Comparison of ENCODE assay signal across 9 cellular contexts in genomic region chr2:209334188-209335017, GRCh38.
DNase-seq lines count a peak whose midpoint lies in the region; ATAC-seq and TF ChIP-seq lines count a peak whose summit lies in the region.
"Had no signal": no experiment of that assay in that cellular context is flagged by ENCODE, and none has a peak within 500 bp of the region (broad histone marks: within the 10 kb centered on the region; RNA-seq: fewer than 3 reads in every experiment).

No MANE protein-coding gene starts in this region.

- H2AFZ ChIP-seq in SK-N-SH (ENCODE audit: low read depth), result no peak overlapping the region

- peak overlapping the region; percentile 53; the same call in 1 of the 2 replicates for H3K4me2 ChIP-seq in SK-N-SH

- H3K4me3 ChIP-seq in SK-N-SH (ENCODE audit: low read depth in 2 of 2, low read length in 1 of 2), result peak overlapping the region in 1 of 2 experiments; percentile 42; a peak in 1 of 4 replicates
- no peak overlapping the region for H3K4me3 ChIP-seq in thoracic aorta
- H3K4me3 ChIP-seq: skin epidermis had no signal

- peak; percentile 96 for TF ChIP-seq RAD21 in SK-N-SH (IDR thresholded peaks at IDR 0.05; ENCODE audit: low read length)

- H3K27ac ChIP-seq in SK-N-SH (ENCODE audit: low read depth in 2 of 2, low read length in 1 of 2), result no peak overlapping the region
- no peak overlapping the region for H3K27ac ChIP-seq in thoracic aorta
- H3K27ac ChIP-seq: skin epidermis had no signal

- no peaks in the 10 kb centered on the region for H3K79me2 ChIP-seq in SK-N-SH (ENCODE audit: insufficient read depth)

- H3K27me3 ChIP-seq in SK-N-SH (ENCODE audit: insufficient read depth) (no peaks in the 10 kb centered on the region), thoracic aorta (replicated peaks; ENCODE audit: insufficient read depth) (no peaks in the 10 kb centered on the region)

- H3K9ac ChIP-seq in SK-N-SH, result no peak overlapping the region

- DNase-seq in Ammon's horn (ENCODE audit: low spot score) (peak; percentile 79), NCI-H1417 (lab: John Stamatoyannopoulos, UW) (peak; percentile 57 to 91 (median 62)), SK-N-SH (peak; percentile 56), dedifferentiated amniotic fluid mesenchymal stem cell (ENCODE audit: extremely low spot score) (peak; percentile 66), medulla oblongata (ENCODE audit: extremely low spot score) (peak; percentile 76), thoracic aorta (ENCODE audit: low spot score) (no peak)

- 2% methylated on average over 7 of the region's 7 CpGs for WGBS in SK-N-SH (ENCODE audit: low lambda C conversion rate)

- CTCF ChIA-PET in SK-N-SH (lab: Yijun Ruan, JAX), result interaction anchor here (0.6 to 4.5 kb wide), 78 partner anchors 10 to 961 kb away, joined by 3 to 135 read pairs (median 4); partner anchors contain the start of genes MAP2 and UNC80

- no peaks in the 10 kb centered on the region for H4K20me1 ChIP-seq in SK-N-SH (ENCODE audit: insufficient read depth)

- ATAC-seq in GM18517 (IDR thresholded peaks at IDR 0.05; ENCODE audit: unreplicated experiment), result peak; percentile 86
- peak; percentile 92 for ATAC-seq in HG02938 (IDR thresholded peaks at IDR 0.05; ENCODE audit: unreplicated experiment)
- no peak for ATAC-seq in thoracic aorta (ENCODE audit: insufficient number of reproducible peaks, low FRiP score, low read depth)

- no peaks in the 10 kb centered on the region for H3F3A ChIP-seq in SK-N-SH (replicated peaks; ENCODE audit: insufficient read depth)

- no peaks in the 10 kb centered on the region for H3K9me3 ChIP-seq in SK-N-SH
- H3K9me3 ChIP-seq in thoracic aorta, result no peaks in the 10 kb centered on the region

- TF ChIP-seq CTCF in SK-N-SH (IDR thresholded peaks at IDR 0.05), result peak; percentile 94
- TF ChIP-seq CTCF in thoracic aorta (IDR thresholded peaks at IDR 0.05), result peak; percentile 88

- H3K9me2 ChIP-seq in SK-N-SH, result no peaks in the 10 kb centered on the region

- no peaks in the 10 kb centered on the region for H3K36me3 ChIP-seq in SK-N-SH (replicated peaks in 1 of 2; ENCODE audit: control insufficient read depth in 1 of 2, insufficient read depth in 2 of 2, low read length in 1 of 2)
- no peaks in the 10 kb centered on the region for H3K36me3 ChIP-seq in thoracic aorta

- no peak for TF ChIP-seq EP300 in SK-N-SH (IDR thresholded peaks at IDR 0.05; ENCODE audit: borderline replicate concordance in 1 of 2, low read depth in 1 of 2, low read length in 1 of 2)

- POLR2A ChIA-PET in SK-N-SH (lab: Yijun Ruan, JAX), result interaction anchor here (0.6 to 1.2 kb wide), 2 partner anchors 90 to 243 kb away, joined by 3 read pairs; partner anchors contain the start of gene MAP2

- H3K4me1 ChIP-seq in SK-N-SH (ENCODE audit: control insufficient read depth in 1 of 2, insufficient read depth in 2 of 2, low read depth in 1 of 2, low read length in 1 of 2), result no peaks in the 10 kb centered on the region
- no peaks in the 10 kb centered on the region for H3K4me1 ChIP-seq in thoracic aorta (ENCODE audit: control insufficient read depth in 1 of 2, low read depth in 2 of 2)

TF ChIP-seq in SK-N-SH, 30 proteins besides CTCF, POLR2A, EP300 and RAD21:
- TF ChIP-seq MAX (IDR thresholded peaks at IDR 0.05; ENCODE audit: low read depth) (peak; percentile 40; the same call in 1 of the 2 replicates), NRF1 (IDR thresholded peaks at IDR 0.05; ENCODE audit: low read depth, low read length) (peak; percentile 4; the same call in 1 of the 2 replicates), RCOR1 (IDR thresholded peaks at IDR 0.05; ENCODE audit: low read length) (peak; percentile 42; the same call in 1 of the 2 replicates), TCF12 (IDR thresholded peaks at IDR 0.05) (no peak), SMC3 (IDR thresholded peaks at IDR 0.05; ENCODE audit: low read depth, low read length) (peak; percentile 87)
